In the genomic region with DNA sequence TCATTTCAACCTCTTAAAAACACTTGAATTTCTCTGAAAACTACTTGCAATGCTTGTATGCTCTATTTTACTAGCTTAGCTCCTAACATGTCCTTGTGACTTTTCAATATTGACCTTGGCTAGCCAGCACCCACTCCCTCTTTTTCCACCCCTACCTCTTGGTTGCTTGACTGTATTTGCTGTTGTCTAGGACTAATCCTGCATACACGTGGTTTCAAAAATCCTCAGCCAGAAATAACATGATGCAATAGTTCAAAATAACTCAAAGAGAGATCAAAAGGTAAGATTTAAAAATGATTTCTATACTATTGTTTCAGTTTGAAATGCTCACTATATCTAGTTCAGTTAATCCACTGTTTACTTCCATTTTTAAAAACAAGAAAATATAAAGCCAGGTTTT, we compare ENCODE assay signal across 1 cellular context.
A peak's percentile ranks its signal among the peaks of the same experiment; 100 is the strongest.
TF ChIP-seq lines count a peak whose summit lies in the region.

No MANE protein-coding gene starts in this region.

TF ChIP-seq in liver, 16 proteins besides CTCF, POLR2A, EP300 and RAD21 (continued from another document):
- TF ChIP-seq REST (IDR thresholded peaks at IDR 0.05) (peak; percentile 32), NR2F2 (IDR thresholded peaks at IDR 0.05) (no peak), JUND (IDR thresholded peaks at IDR 0.05) (peak in 1 of 2 donors; percentile 75), SP1 (IDR thresholded peaks at IDR 0.05) (peak; percentile 69), TAF1 (conservative IDR thresholded peaks at IDR 0.05) (no peak), RXRA (IDR thresholded peaks at IDR 0.05) (peak; percentile 37 to 78), FOXA1 (IDR thresholded peaks at IDR 0.05) (peak; percentile 93), GABPA (IDR thresholded peaks at IDR 0.05 in 1 of 2, conservative IDR thresholded peaks at IDR 0.05 in 1 of 2) (no peak)
- TF ChIP-seq, protein P1, sequence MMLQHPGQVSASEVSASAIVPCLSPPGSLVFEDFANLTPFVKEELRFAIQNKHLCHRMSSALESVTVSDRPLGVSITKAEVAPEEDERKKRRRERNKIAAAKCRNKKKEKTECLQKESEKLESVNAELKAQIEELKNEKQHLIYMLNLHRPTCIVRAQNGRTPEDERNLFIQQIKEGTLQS (IDR thresholded peaks at IDR 0.05): peak; percentile 74
- TF ChIP-seq, protein P2, sequence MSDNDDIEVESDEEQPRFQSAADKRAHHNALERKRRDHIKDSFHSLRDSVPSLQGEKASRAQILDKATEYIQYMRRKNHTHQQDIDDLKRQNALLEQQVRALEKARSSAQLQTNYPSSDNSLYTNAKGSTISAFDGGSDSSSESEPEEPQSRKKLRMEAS (IDR thresholded peaks at IDR 0.05): peak; percentile 74
